Comparison of ENCODE assay signal across 19 cellular contexts in the genomic region with DNA sequence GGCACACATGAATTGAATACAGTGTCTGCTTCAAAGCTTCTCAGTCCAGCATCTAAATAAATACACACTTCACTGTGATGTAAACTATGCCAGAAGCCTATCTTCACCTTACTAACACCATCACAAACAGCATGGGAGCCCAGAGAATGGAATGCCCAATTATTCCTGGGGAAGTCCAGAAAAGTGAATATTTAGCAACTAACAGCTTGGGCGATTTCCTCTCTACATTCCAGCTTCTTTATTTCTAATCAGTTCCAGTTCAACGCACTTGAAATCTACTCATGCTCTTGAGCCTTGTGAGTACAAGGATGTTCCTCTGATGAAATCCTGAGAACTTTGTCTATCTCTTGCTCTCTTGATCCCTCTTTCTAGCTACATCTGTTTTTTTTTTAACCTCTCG.
"Had no signal": no experiment of that assay in that cellular context is flagged by ENCODE, and none has a peak within 500 bp of the region (broad histone marks: within the 10 kb centered on the region; RNA-seq: fewer than 3 reads in every experiment).

No MANE protein-coding gene starts in this region.

- H3K4me1 ChIP-seq: breast epithelium, esophagus muscularis mucosa, parathyroid adenoma, upper lobe of right lung had no signal

- H3K4me3 ChIP-seq: breast epithelium, esophagus muscularis mucosa, lung, neural progenitor cell, thoracic aorta, upper lobe of right lung had no signal

- H3K4me2 ChIP-seq: neural progenitor cell had no signal

- H3K27me3 ChIP-seq: breast epithelium, esophagus muscularis mucosa, neural progenitor cell, upper lobe of right lung had no signal

- H3K36me3 ChIP-seq: breast epithelium, esophagus muscularis mucosa, neural progenitor cell, thoracic aorta, upper lobe of right lung had no signal

- ATAC-seq: activated CD4-positive, CD25-positive, alpha-beta regulatory T cell treated with anti-CD3 and anti-CD28 coated beads, Interleukin-2, amount 50 U/mL, for 24 hours; stimulated activated effector memory CD8-positive, alpha-beta T cell treated with anti-CD3 and anti-CD28 coated beads, Interleukin-12 subunit alpha, Interleukin-12 subunit beta, amount 100 ng/mL, for 72 hours; upper lobe of right lung had no signal

- H3K9me3 ChIP-seq: breast epithelium, esophagus muscularis mucosa, thoracic aorta, upper lobe of right lung had no signal

- DNase-seq: activated CD4-positive, alpha-beta T cell treated with anti-CD3 and anti-CD28 coated beads, Interleukin-2, amount 50 U/mL, for 1 hour; activated CD8-positive, alpha-beta memory T cell treated with anti-CD3 and anti-CD28 coated beads for 24 hours; activated gamma-delta T cell treated with Interleukin-2 at 50 U/mL for 16 hours; activated naive CD8-positive, alpha-beta T cell treated with anti-CD3 and anti-CD28 coated beads, Interleukin-2, amount 10 ng/mL, durations not matched to agents 7 days and 5 days; aorta; foreskin fibroblast; glutamatergic neuron; midbrain; T-helper 1 cell; T1000; upper lobe of right lung had no signal

- H3K27ac ChIP-seq: breast epithelium, esophagus muscularis mucosa, neural progenitor cell, parathyroid adenoma, thoracic aorta, upper lobe of right lung had no signal

- H3K9ac ChIP-seq: neural progenitor cell, parathyroid adenoma had no signal
